ENCODE assay signal across 8 cellular contexts in genomic region chr17:42362245-42362961, GRCh38. TPM values are rescaled to one million over a fixed set of nuclear protein-coding genes. Genes with fewer than 3 reads are reported as not detected.
DNase-seq lines count a peak whose midpoint lies in the region; ATAC-seq and TF ChIP-seq lines count a peak whose summit lies in the region.

No MANE protein-coding gene starts in this region.

- H3K9me3 ChIP-seq in CD4-positive, CD25-positive, alpha-beta regulatory T cell (ENCODE audit: control insufficient read depth in 2 of 2, low read length in 2 of 2), result no peaks in the 10 kb centered on the region
- H3K9me3 ChIP-seq in HUES64 (ENCODE audit: insufficient read depth, low read depth, low read length) (no peaks in the 10 kb centered on the region), lung (ENCODE audit: control insufficient read depth in 2 of 2, insufficient read depth in 1 of 2, low read length in 1 of 2) (no peaks in the 10 kb centered on the region)

- H3K36me3 Mint-ChIP-seq in CD4-positive, CD25-positive, alpha-beta regulatory T cell, result peaks cover 21% of the 10 kb centered on the region
- H3K36me3 Mint-ChIP-seq in activated naive CD8-positive, alpha-beta T cell treated with anti-CD3 and anti-CD28 coated beads for 36 hours, result peaks cover 67% of the 10 kb centered on the region

- H3K9me3 Mint-ChIP-seq in CD4-positive, CD25-positive, alpha-beta regulatory T cell, result peaks cover 0 to 2% (median 0%) of the 10 kb centered on the region in 7 donors
- peaks cover 3% of the 10 kb centered on the region for H3K9me3 Mint-ChIP-seq in activated naive CD8-positive, alpha-beta T cell treated with anti-CD3 and anti-CD28 coated beads for 36 hours

- H3K4me1 ChIP-seq in CD4-positive, CD25-positive, alpha-beta regulatory T cell (ENCODE audit: control insufficient read depth, insufficient read depth, low read length, poor library complexity, severe bottlenecking), result peaks cover 23% of the 10 kb centered on the region
- peaks cover 19% of the 10 kb centered on the region for H3K4me1 ChIP-seq in HUES64 (ENCODE audit: insufficient read depth, low read length)
- H3K4me1 ChIP-seq in lung (ENCODE audit: control insufficient read depth in 2 of 2, insufficient read depth in 2 of 2, low read length in 2 of 2), result peaks cover 22 to 58% of the 10 kb centered on the region in 2 donors

- no peak for TF ChIP-seq CTCF in lung (IDR thresholded peaks at IDR 0.05; ENCODE audit: control extremely low read depth, extremely low read depth)

- no peaks in the 10 kb centered on the region for H3K27me3 Mint-ChIP-seq in CD4-positive, CD25-positive, alpha-beta regulatory T cell
- H3K27me3 Mint-ChIP-seq in activated naive CD8-positive, alpha-beta T cell treated with anti-CD3 and anti-CD28 coated beads for 36 hours, result no peaks in the 10 kb centered on the region

- H3K4me3 Mint-ChIP-seq in CD4-positive, CD25-positive, alpha-beta regulatory T cell, result peak overlapping the region in 3 of 4 donors; percentile 31 to 60 (median 51)
- H3K4me3 Mint-ChIP-seq in activated naive CD8-positive, alpha-beta T cell treated with anti-CD3 and anti-CD28 coated beads for 36 hours, result peak overlapping the region; percentile 19

- peaks cover 10% of the 10 kb centered on the region for H3K36me3 ChIP-seq in CD4-positive, CD25-positive, alpha-beta regulatory T cell (ENCODE audit: control insufficient read depth, insufficient read depth, low read length)
- 0 out of 2 replicates have a peak, but pooled peaks cover 3% of the 10 kb centered on the region for H3K36me3 ChIP-seq in HUES64 (ENCODE audit: insufficient read depth, low read length)
- peaks cover 2 to 3% of the 10 kb centered on the region in 2 donors for H3K36me3 ChIP-seq in lung (ENCODE audit: control insufficient read depth in 2 of 2, insufficient read depth in 2 of 2, low read length in 2 of 2)

- H3K9ac ChIP-seq in HUES64 (ENCODE audit: low read depth, low read length), result no peak overlapping the region

- peak overlapping the region; percentile 52 to 92 (median 82) for H3K27ac Mint-ChIP-seq in CD4-positive, CD25-positive, alpha-beta regulatory T cell
- H3K27ac Mint-ChIP-seq in activated naive CD8-positive, alpha-beta T cell treated with anti-CD3 and anti-CD28 coated beads for 36 hours, result peak overlapping the region; percentile 81

- no peaks in the 10 kb centered on the region for H3K27me3 ChIP-seq in CD4-positive, CD25-positive, alpha-beta regulatory T cell (ENCODE audit: control insufficient read depth, insufficient read depth, low read length)
- no peaks in the 10 kb centered on the region for H3K27me3 ChIP-seq in HUES64 (ENCODE audit: insufficient read depth, low read length)
- H3K27me3 ChIP-seq in lung (ENCODE audit: control insufficient read depth, insufficient read depth), result no peaks in the 10 kb centered on the region

- peak overlapping the region; percentile 19 for H3K27ac ChIP-seq in CD4-positive, CD25-positive, alpha-beta regulatory T cell (ENCODE audit: insufficient read depth, low read length, poor library complexity, severe bottlenecking)
- H3K27ac ChIP-seq in HUES64 (ENCODE audit: low read depth, low read length) (peak overlapping the region; percentile 7; the same call in 1 of the 2 replicates), lung (ENCODE audit: low read depth in 1 of 2, low read length in 1 of 2) (peak overlapping the region; percentile 46 to 69)

- DNase-seq in CD4-positive, CD25-positive, alpha-beta regulatory T cell, result peak in 1 of 3 donors; percentile 69
- no peak for DNase-seq in activated naive CD8-positive, alpha-beta T cell treated with anti-CD3 and anti-CD28 coated beads for 36 hours
- DNase-seq in lung (ENCODE audit: low spot score) (no peak), globus pallidus (ENCODE audit: low spot score) (no peak), COR-L47 (lab: John Stamatoyannopoulos, UW) (no peak), A172 (ENCODE audit: low spot score) (no peak)

- peaks cover 31 to 78% (median 68%) of the 10 kb centered on the region in 4 donors for H3K4me1 Mint-ChIP-seq in CD4-positive, CD25-positive, alpha-beta regulatory T cell
- H3K4me1 Mint-ChIP-seq in activated naive CD8-positive, alpha-beta T cell treated with anti-CD3 and anti-CD28 coated beads for 36 hours, result peaks cover 69% of the 10 kb centered on the region

- peak in 1 of 2 donors; percentile 57 for ATAC-seq in CD4-positive, CD25-positive, alpha-beta regulatory T cell (ENCODE audit: low read depth in 2 of 2)
- ATAC-seq in lung (ENCODE audit: insufficient read depth, low FRiP score) (no peak), GM19397 (IDR thresholded peaks at IDR 0.05; ENCODE audit: unreplicated experiment) (no peak)

- H3K4me3 ChIP-seq in CD4-positive, CD25-positive, alpha-beta regulatory T cell (ENCODE audit: low read depth, low read length), result peak overlapping the region; percentile 8
- H3K4me3 ChIP-seq in HUES64 (ENCODE audit: low read length), result no peak overlapping the region
- H3K4me3 ChIP-seq in lung, result no peak overlapping the region

- 90% methylated on average over 7 of the region's 7 CpGs for WGBS in HUES64
- WGBS in lung, 2 donors, result 68 to 82% methylated on average over 7 of the region's 7 CpGs

RNA-seq across cellular contexts. Expression of gene STAT3, which starts 25.8 kb away (rescaled TPM):
- 262 TPM for total RNA-seq in CD4-positive, CD25-positive, alpha-beta regulatory T cell
- polyA plus RNA-seq in CD4-positive, CD25-positive, alpha-beta regulatory T cell, result 100 to 1,000 TPM; 100 to 125 (median 118) TPM
- 50.2 TPM for polyA plus RNA-seq in HUES64 (2013, experiment 1 of 2)
- polyA plus RNA-seq in HUES64 (2013, experiment 2 of 2), result 47.3 TPM
- total RNA-seq in activated naive CD8-positive, alpha-beta T cell treated with anti-CD3 and anti-CD28 coated beads for 36 hours, result 100 to 1,000 TPM; 221 to 223 TPM
- total RNA-seq in lung, result 100 to 1,000 TPM; 267 to 297 TPM
- 100 to 1,000 TPM in 1 of 2 donors, 10 to 100 TPM in 1; 69.9 to 211 TPM for polyA plus RNA-seq in lung
- 78.5 and 92.9 TPM in 2 replicates for total RNA-seq in A172 (2014; rRNA removed; shearing (Covaris generic))

Comparison
In these comparisons a context has a peak if more than half of its experiments do, and no peak if none do; other contexts are left out.
1. H3K27ac ChIP-seq: peak in every context shown above with its lines; median percentile 58 in lung; 19 in CD4-positive, CD25-positive, alpha-beta regulatory T cell; 7 in HUES64.